In the genomic region with DNA sequence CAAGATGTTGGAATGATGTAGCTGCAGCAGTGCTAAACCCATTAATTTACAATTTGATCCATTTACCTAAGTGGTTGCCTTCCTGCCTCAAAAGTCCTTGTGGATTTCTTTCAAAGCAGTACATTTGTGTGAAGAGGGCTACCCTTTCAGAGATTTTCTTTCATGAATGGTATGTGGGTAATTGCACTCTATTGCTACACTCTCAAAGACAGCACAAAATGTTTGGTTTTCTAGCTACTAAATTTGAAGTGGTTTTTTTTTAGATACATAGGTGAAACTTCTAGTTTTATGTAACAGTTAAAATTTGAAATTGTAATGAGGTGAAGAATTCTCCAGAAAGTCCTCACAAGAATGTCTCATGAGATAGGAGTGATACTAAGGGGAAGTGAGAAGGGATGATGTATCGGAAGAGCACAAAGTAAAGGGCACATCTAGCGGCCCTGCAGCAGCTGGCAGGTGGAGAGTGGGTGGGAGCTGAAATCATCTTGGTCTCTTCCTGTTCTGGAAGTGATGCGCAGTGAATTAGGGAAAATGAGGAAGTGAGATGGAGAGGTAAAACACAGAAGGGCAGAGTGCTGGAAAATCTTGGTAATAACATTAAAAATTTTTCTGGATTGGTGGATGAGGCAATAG, we compare ENCODE assay signal across 14 cellular contexts.
DNase-seq lines count a peak whose midpoint lies in the region; ATAC-seq and TF ChIP-seq lines count a peak whose summit lies in the region.
"Had no signal": no experiment of that assay in that cellular context is flagged by ENCODE, and none has a peak within 500 bp of the region (broad histone marks: within the 10 kb centered on the region; RNA-seq: fewer than 3 reads in every experiment).

No MANE protein-coding gene starts in this region.

- no peak overlapping the region for H3K27ac ChIP-seq in A673 (ENCODE audit: low read depth, low read length, poor library complexity, severe bottlenecking)

- H3K9me3 ChIP-seq in A673 (ENCODE audit: low read depth, low read length, poor library complexity, severe bottlenecking) = no peaks in the 10 kb centered on the region

- intact Hi-C loops in A673 (cut with micrococcal nuclease; ENCODE audit: unreplicated experiment) = no loop called here

- H3K36me3 Mint-ChIP-seq in activated naive CD4-positive, alpha-beta T cell treated with anti-CD3 and anti-CD28 coated beads, Interleukin-2, amount 10 ng/mL, durations not matched to agents 7 days and 5 days = no peaks in the 10 kb centered on the region
- H3K36me3 Mint-ChIP-seq in glutamatergic neuron (ENCODE audit: unreplicated experiment) = no peaks in the 10 kb centered on the region
- H3K36me3 Mint-ChIP-seq: immature natural killer cell had no signal

- POLR2A ChIA-PET in A673 (lab: Charles Lee; ENCODE audit: low non-redundant PET) = no interaction called here

- no peaks in the 10 kb centered on the region for H3K4me1 ChIP-seq in A673 (ENCODE audit: insufficient read depth, low read length, poor library complexity, severe bottlenecking)

- CTCF ChIA-PET in activated naive CD4-positive, alpha-beta T cell treated with anti-CD3 and anti-CD28 coated beads, Interleukin-2, amount 10 ng/mL, durations not matched to agents 7 days and 5 days (lab: Charles Lee) = no interaction called here
- CTCF ChIA-PET in A673 (lab: Charles Lee) = no interaction called here

- peak; percentile 93 for ATAC-seq in HG02610 (IDR thresholded peaks at IDR 0.05; ENCODE audit: unreplicated experiment)
- ATAC-seq in HG03460 (IDR thresholded peaks at IDR 0.05; ENCODE audit: unreplicated experiment) = peak; percentile 89
- no peak for ATAC-seq in HG03097 (IDR thresholded peaks at IDR 0.05; ENCODE audit: low FRiP score, unreplicated experiment)
- ATAC-seq: SK-N-SH treated with all-trans-retinoic acid at 6 μM for 48 hours had no signal

- H3K27ac Mint-ChIP-seq in activated naive CD4-positive, alpha-beta T cell treated with anti-CD3 and anti-CD28 coated beads, Interleukin-2, amount 10 ng/mL, durations not matched to agents 7 days and 5 days = peak overlapping the region; percentile 8
- H3K27ac Mint-ChIP-seq in glutamatergic neuron (ENCODE audit: unreplicated experiment) = no peak overlapping the region
- H3K27ac Mint-ChIP-seq: immature natural killer cell had no signal

- peaks cover 4% of the 10 kb centered on the region for H3K27me3 Mint-ChIP-seq in activated naive CD4-positive, alpha-beta T cell treated with anti-CD3 and anti-CD28 coated beads, Interleukin-2, amount 10 ng/mL, durations not matched to agents 7 days and 5 days
- H3K27me3 Mint-ChIP-seq in glutamatergic neuron (ENCODE audit: unreplicated experiment) = no peaks in the 10 kb centered on the region

- H3K9me3 Mint-ChIP-seq in activated naive CD4-positive, alpha-beta T cell treated with anti-CD3 and anti-CD28 coated beads, Interleukin-2, amount 10 ng/mL, durations not matched to agents 7 days and 5 days = no peaks in the 10 kb centered on the region
- no peaks in the 10 kb centered on the region for H3K9me3 Mint-ChIP-seq in glutamatergic neuron (ENCODE audit: unreplicated experiment)
- H3K9me3 Mint-ChIP-seq: immature natural killer cell, neural crest cell had no signal

- no peak for TF ChIP-seq CTCF in A673 (conservative IDR thresholded peaks at IDR 0.05; ENCODE audit: low read depth, low read length)
- no peak for TF ChIP-seq CTCF in glutamatergic neuron (IDR thresholded peaks at IDR 0.05; ENCODE audit: partially characterized antibody, unreplicated experiment)

- H3K27me3 ChIP-seq in A673 (replicated peaks; ENCODE audit: insufficient read depth, low read depth, low read length, poor library complexity) = no peaks in the 10 kb centered on the region

- no peak for DNase-seq in activated naive CD4-positive, alpha-beta T cell treated with anti-CD3 and anti-CD28 coated beads, Interleukin-2, amount 10 ng/mL, durations not matched to agents 7 days and 5 days
- no peak for DNase-seq in activated naive CD4-positive, alpha-beta T cell (lab: John Stamatoyannopoulos, UW)
- DNase-seq in A673 (ENCODE audit: low spot score) (no peak), NK-92 (lab: John Stamatoyannopoulos, UW; ENCODE audit: unreplicated experiment) (no peak), glutamatergic neuron (no peak)
- DNase-seq: ACHN; immature natural killer cell; stimulated activated CD4-positive, alpha-beta T cell treated with anti-CD3 and anti-CD28 coated beads, Interleukin-4, amount 100 ng/mL, for 24 hours; trophoblast cell had no signal

- no TSS peak for BruUV-seq in A673 (replicated peaks; lab: Mats Ljungman, UMichigan)

- H3K36me3 ChIP-seq in A673 (ENCODE audit: insufficient read depth, low read length, poor library complexity, severe bottlenecking) = no peaks in the 10 kb centered on the region

- no peak overlapping the region for H3K4me3 ChIP-seq in A673 (ENCODE audit: low read depth, low read length, poor library complexity, severe bottlenecking)

- no peaks in the 10 kb centered on the region for H3K4me1 Mint-ChIP-seq in activated naive CD4-positive, alpha-beta T cell treated with anti-CD3 and anti-CD28 coated beads, Interleukin-2, amount 10 ng/mL, durations not matched to agents 7 days and 5 days
- H3K4me1 Mint-ChIP-seq in glutamatergic neuron (ENCODE audit: low read depth, unreplicated experiment) = peaks cover 6% of the 10 kb centered on the region
- H3K4me1 Mint-ChIP-seq: immature natural killer cell, neural crest cell had no signal

- H3K4me3 Mint-ChIP-seq in activated naive CD4-positive, alpha-beta T cell treated with anti-CD3 and anti-CD28 coated beads, Interleukin-2, amount 10 ng/mL, durations not matched to agents 7 days and 5 days = no peak overlapping the region
- H3K4me3 Mint-ChIP-seq in glutamatergic neuron (ENCODE audit: unreplicated experiment) = no peak overlapping the region
- H3K4me3 Mint-ChIP-seq: immature natural killer cell, neural crest cell had no signal
